Comparison of ENCODE assay signal across 14 cellular contexts in genomic region chr16:68377667-68378420, GRCh38.
DNase-seq lines count a peak whose midpoint lies in the region; ATAC-seq, FAIRE-seq and TF ChIP-seq lines count a peak whose summit lies in the region.
"Had no signal": no experiment of that assay in that cellular context is flagged by ENCODE, and none has a peak within 500 bp of the region (broad histone marks: within the 10 kb centered on the region; RNA-seq: fewer than 3 reads in every experiment).

No MANE protein-coding gene starts in this region.

- H3K4me2 ChIP-seq in endothelial cell of umbilical vein (ENCODE audit: insufficient read depth, low read length) (no peak overlapping the region), parathyroid adenoma (ENCODE audit: low read length) (no peak overlapping the region), hepatocyte (no peak overlapping the region)

- TF ChIP-seq CTCF in Calu3 (IDR thresholded peaks at IDR 0.05; ENCODE audit: unreplicated experiment) (no peak), endothelial cell of umbilical vein (IDR thresholded peaks at IDR 0.05; ENCODE audit: extremely low read depth in 1 of 2, insufficient read depth in 1 of 2, low read depth in 1 of 2, low read length in 2 of 2) (no peak), parathyroid adenoma (IDR thresholded peaks at IDR 0.05) (no peak), hepatocyte (IDR thresholded peaks at IDR 0.05; ENCODE audit: poor library complexity) (no peak), RWPE1 (conservative IDR thresholded peaks at IDR 0.05; ENCODE audit: low read depth) (no peak)

- H3K27me3 ChIP-seq in endothelial cell of umbilical vein (ENCODE audit: control insufficient read depth in 2 of 2, insufficient read depth in 2 of 2, low read length in 2 of 2) (no peaks in the 10 kb centered on the region), parathyroid adenoma (ENCODE audit: control insufficient read depth, insufficient read depth, low read length) (no peaks in the 10 kb centered on the region), hepatocyte (no peaks in the 10 kb centered on the region)
- H3K27me3 ChIP-seq: Peyer's patch had no signal

- TF ChIP-seq POLR2A in endothelial cell of umbilical vein (IDR thresholded peaks at IDR 0.05; ENCODE audit: low read depth, low read length), result no peak

- CTCF ChIA-PET in Calu3 (lab: Charles Lee), result interaction anchor here (1.2 to 1.3 kb wide), 2 partner anchors 10 to 18 kb away, joined by 4 read pairs; no protein-coding TSS in a partner anchor
- CTCF ChIA-PET in endothelial cell of umbilical vein (lab: Charles Lee), result interaction anchor here (0.6 to 1.2 kb wide), 4 partner anchors 12 to 18 kb away, joined by 3 to 4 read pairs (median 3); no protein-coding TSS in a partner anchor
- CTCF ChIA-PET in RWPE1 (lab: Yijun Ruan, JAX), result interaction anchor here (1.1 to 1.2 kb wide), 2 partner anchors 12 to 132 kb away, joined by 3 to 4 read pairs; no protein-coding TSS in a partner anchor

- H3K9me1 ChIP-seq in endothelial cell of umbilical vein (replicated peaks; ENCODE audit: control insufficient read depth, extremely low read depth, insufficient read depth, low read length), result no peaks in the 10 kb centered on the region

- WGBS in hepatocyte (ENCODE audit: low lambda C conversion rate, missing lambda C conversion rate), result 74% methylated on average over 13 of the region's 13 CpGs

- H2AFZ ChIP-seq in endothelial cell of umbilical vein (ENCODE audit: low read depth, low read length) (no peak overlapping the region), parathyroid adenoma (peak overlapping the region; percentile 24), hepatocyte (no peak overlapping the region)

- no peak overlapping the region for H3K27ac Mint-ChIP-seq in Calu3 (ENCODE audit: unreplicated experiment)

- H3K4me3 Mint-ChIP-seq in Calu3 (ENCODE audit: low read depth, unreplicated experiment), result no peak overlapping the region
- H3K4me3 Mint-ChIP-seq: naive B cell had no signal

- POLR2A ChIA-PET in endothelial cell of umbilical vein (lab: Charles Lee), result no interaction called here
- POLR2A ChIA-PET in RWPE1 (lab: Yijun Ruan, JAX; ENCODE audit: low non-redundant PET), result no interaction called here

- dilution Hi-C loops in endothelial cell of umbilical vein (cut with MboI; ENCODE audit: extremely low pct_ligation_motif_present, low sequenced_read_pairs), result no loop called here

- no peak overlapping the region for H3K9ac ChIP-seq in endothelial cell of umbilical vein (replicated peaks; ENCODE audit: extremely low read depth, insufficient read depth, low read length)
- H3K9ac ChIP-seq in parathyroid adenoma, result no peak overlapping the region

- H3K4me3 ChIP-seq in endothelial cell of umbilical vein (replicated peaks in 1 of 3; ENCODE audit: insufficient read depth in 1 of 3, low read depth in 1 of 3, low read length in 3 of 3), result no peak overlapping the region
- no peak overlapping the region for H3K4me3 ChIP-seq in parathyroid adenoma (ENCODE audit: low read depth, low read length)
- H3K4me3 ChIP-seq in hepatocyte, result no peak overlapping the region
- H3K4me3 ChIP-seq: Peyer's patch had no signal

- H3K9me3 ChIP-seq in endothelial cell of umbilical vein (replicated peaks; ENCODE audit: control insufficient read depth, insufficient read depth, low read length) (no peaks in the 10 kb centered on the region), parathyroid adenoma (ENCODE audit: control insufficient read depth, low read length) (no peaks in the 10 kb centered on the region), hepatocyte (ENCODE audit: low read depth) (no peaks in the 10 kb centered on the region)
- H3K9me3 ChIP-seq: Peyer's patch had no signal

- H4K20me1 ChIP-seq in endothelial cell of umbilical vein (replicated peaks; ENCODE audit: control insufficient read depth, extremely low read depth, insufficient read depth, low read length), result no peaks in the 10 kb centered on the region
- no peaks in the 10 kb centered on the region for H4K20me1 ChIP-seq in hepatocyte (ENCODE audit: insufficient read depth, poor library complexity, severe bottlenecking)

- FAIRE-seq in endothelial cell of umbilical vein (lab: Jason Lieb, UNC), result no peak

- no peaks in the 10 kb centered on the region for H3K4me1 Mint-ChIP-seq in Calu3 (ENCODE audit: low read depth, unreplicated experiment)

- no peaks in the 10 kb centered on the region for H3K4me1 ChIP-seq in endothelial cell of umbilical vein (ENCODE audit: control insufficient read depth, extremely low read depth, insufficient read depth, low read length)
- peaks cover 32% of the 10 kb centered on the region for H3K4me1 ChIP-seq in parathyroid adenoma
- H3K4me1 ChIP-seq in hepatocyte (ENCODE audit: insufficient read depth), result no peaks in the 10 kb centered on the region

- H3K27me3 Mint-ChIP-seq in Calu3 (ENCODE audit: unreplicated experiment), result peaks cover 34% of the 10 kb centered on the region

- no peaks in the 10 kb centered on the region for H3K9me3 Mint-ChIP-seq in Calu3 (ENCODE audit: low read depth, unreplicated experiment)
- H3K9me3 Mint-ChIP-seq: naive B cell had no signal

- H3K36me3 ChIP-seq in endothelial cell of umbilical vein (ENCODE audit: control insufficient read depth in 2 of 2, extremely low read depth in 1 of 2, insufficient read depth in 2 of 2, low read length in 2 of 2) (no peaks in the 10 kb centered on the region), parathyroid adenoma (ENCODE audit: control insufficient read depth, insufficient read depth, low read length) (no peaks in the 10 kb centered on the region), hepatocyte (replicated peaks; ENCODE audit: insufficient read depth, low read depth) (no peaks in the 10 kb centered on the region)

- ATAC-seq in HG02642 (IDR thresholded peaks at IDR 0.05; ENCODE audit: poor library complexity, unreplicated experiment), result no peak
- ATAC-seq: left ventricle myocardium superior had no signal

- H3K36me3 Mint-ChIP-seq in Calu3 (ENCODE audit: insufficient read depth, unreplicated experiment), result no peaks in the 10 kb centered on the region
- H3K36me3 Mint-ChIP-seq: naive B cell had no signal

- H3K9me2 ChIP-seq in hepatocyte (replicated peaks; ENCODE audit: insufficient read depth), result no peaks in the 10 kb centered on the region

- H3K79me2 ChIP-seq in endothelial cell of umbilical vein (ENCODE audit: control insufficient read depth, insufficient read depth, low read length) (no peaks in the 10 kb centered on the region), parathyroid adenoma (no peaks in the 10 kb centered on the region), hepatocyte (no peaks in the 10 kb centered on the region)

- intact Hi-C loops in Calu3 (cut with micrococcal nuclease; ENCODE audit: unreplicated experiment), result no loop called here
- intact Hi-C loops in endothelial cell of umbilical vein (cut with micrococcal nuclease), result no loop called here

- H3K27ac ChIP-seq in endothelial cell of umbilical vein (ENCODE audit: insufficient read depth, low read depth, low read length) (no peak overlapping the region), parathyroid adenoma (no peak overlapping the region), hepatocyte (no peak overlapping the region), RWPE1 (no peak overlapping the region)
- H3K27ac ChIP-seq: Peyer's patch had no signal

- peak; percentile 22 for DNase-seq in Calu3
- DNase-seq in NCI-H2227 treated with DMSO at 0.1 percent for 48 hours (lab: John Stamatoyannopoulos, UW), result peak; percentile 8
- peak; percentile 13 for DNase-seq in endothelial cell of umbilical vein (ENCODE audit: low read depth, low spot score)
- no peak for DNase-seq in hepatocyte (ENCODE audit: low spot score)
- no peak for DNase-seq in NCI-H524 (lab: John Stamatoyannopoulos, UW)
- DNase-seq in RWPE1 (ENCODE audit: low spot score), result no peak
- DNase-seq: activated CD4-positive, CD25-positive, alpha-beta regulatory T cell; activated gamma-delta T cell treated with Interleukin-2 at 50 U/mL for 16 hours; left ventricle myocardium superior; naive B cell; NCI-H748 treated with DMSO at 0.1 percent for 48 hours; Peyer's patch had no signal

- no TSS peak for BruUV-seq in Calu3 (replicated peaks; lab: Mats Ljungman, UMichigan)
- BruUV-seq in endothelial cell of umbilical vein (replicated peaks; lab: Mats Ljungman, UMichigan), result no TSS peak

TF ChIP-seq in endothelial cell of umbilical vein, 7 proteins besides CTCF, POLR2A, EP300 and RAD21:
- no peak for TF ChIP-seq JUN (IDR thresholded peaks at IDR 0.05; ENCODE audit: borderline replicate concordance, insufficient read depth, insufficient read length, low read depth)
- no peak for TF ChIP-seq EZH2 (IDR thresholded peaks at IDR 0.05; ENCODE audit: borderline replicate concordance, low read depth, low read length, severe bottlenecking)
- no peak for TF ChIP-seq POLR2AphosphoS5 (IDR thresholded peaks at IDR 0.05; ENCODE audit: insufficient read depth, low read depth, low read length)
- TF ChIP-seq FOS (IDR thresholded peaks at IDR 0.05; ENCODE audit: borderline replicate concordance, insufficient read depth, low read length), result no peak
- TF ChIP-seq GATA2 (IDR thresholded peaks at IDR 0.05; ENCODE audit: insufficient read depth, insufficient read length, low read depth, low read length), result no peak
- no peak for TF ChIP-seq MAX (IDR thresholded peaks at IDR 0.05; ENCODE audit: insufficient read depth, insufficient read length)
- TF ChIP-seq MYC (IDR thresholded peaks at IDR 0.05; ENCODE audit: low read depth, low read length), result no peak

Comparison
In these comparisons a context has a peak if more than half of its experiments do, and no peak if none do; other contexts are left out.
1. DNase-seq: peak in Calu3 (single experiment), NCI-H2227 treated with DMSO at 0.1 percent for 48 hours (single experiment) and endothelial cell of umbilical vein (single experiment); none in hepatocyte (single experiment), NCI-H524 (0 of 2) and RWPE1 (single experiment).